In genomic region chr7:66167773-66168367, GRCh38 we compare ENCODE assay signal across 12 cellular contexts. TPM values are rescaled to one million over a fixed set of nuclear protein-coding genes. Genes with fewer than 3 reads are reported as not detected.
DNase-seq lines count a peak whose midpoint lies in the region; ATAC-seq, FAIRE-seq and TF ChIP-seq lines count a peak whose summit lies in the region.
"Had no signal": no experiment of that assay in that cellular context is flagged by ENCODE, and none has a peak within 500 bp of the region (broad histone marks: within the 10 kb centered on the region; RNA-seq: fewer than 3 reads in every experiment).

No MANE protein-coding gene starts in this region.

- H4K12ac ChIP-seq in trophoblast cell (ENCODE audit: low read depth, low read length): no peak overlapping the region

- DNase-seq in DMS 273 (lab: John Stamatoyannopoulos, UW; ENCODE audit: unreplicated experiment): peak; percentile 37
- DNase-seq in DMS 273 treated with DMSO at 0.1 percent for 48 hours (lab: John Stamatoyannopoulos, UW): no peak
- DNase-seq in NCI-H2227 treated with DMSO at 0.1 percent for 48 hours (lab: John Stamatoyannopoulos, UW): peak; percentile 43
- DNase-seq in K562 (ENCODE audit: extremely low read depth in 1 of 4, low spot score in 3 of 4): no peak
- peak; percentile 43 to 93 for DNase-seq in trophoblast cell
- DNase-seq: heart left ventricle, MV-4-11, sigmoid colon had no signal

- H3K79me1 ChIP-seq in trophoblast cell (ENCODE audit: low read length): no peaks in the 10 kb centered on the region

- FAIRE-seq in K562 (lab: Jason Lieb, UNC): peak; percentile 23

- no peak overlapping the region for H2BK5ac ChIP-seq in trophoblast cell (ENCODE audit: low read depth, low read length, poor library complexity)

- H3K27me3 ChIP-seq in K562 (ENCODE audit: control insufficient read depth in 2 of 2, insufficient read depth in 2 of 2, low read length in 2 of 2) (peaks cover 2 to 11% of the 10 kb centered on the region in 2 experiments; a peak in 2 of 5 replicates), trophoblast cell (ENCODE audit: insufficient read depth, low read length) (no peaks in the 10 kb centered on the region)
- H3K27me3 ChIP-seq: heart left ventricle, sigmoid colon had no signal

- in situ Hi-C loops in K562 (cut with MboI): no loop called here

- no peak overlapping the region for H3K27ac ChIP-seq in K562 (ENCODE audit: extremely low read depth, low read depth, low read length)
- H3K27ac ChIP-seq in trophoblast cell (ENCODE audit: low read depth, low read length): no peak overlapping the region
- H3K27ac ChIP-seq: 22Rv1, heart left ventricle, sigmoid colon had no signal

- H4K8ac ChIP-seq in trophoblast cell (ENCODE audit: low read depth, low read length): no peak overlapping the region

- H2AFZ ChIP-seq in K562 (ENCODE audit: low read depth, low read length): no peak overlapping the region
- no peak overlapping the region for H2AFZ ChIP-seq in trophoblast cell (ENCODE audit: insufficient read depth, low read length, poor library complexity)

- TF ChIP-seq CTCF in K562 (IDR thresholded peaks at IDR 0.05 in 2 of 3, conservative IDR thresholded peaks at IDR 0.05 in 1 of 3; ENCODE audit: insufficient read depth in 2 of 3, low read depth in 1 of 3, low read length in 3 of 3): no peak

- CTCF ChIA-PET in K562 (lab: Yijun Ruan, JAX; ENCODE audit: low intra/inter-chr PET ratio): no interaction called here

- WGBS in K562 (ENCODE audit: insufficient coverage, low coverage, missing lambda C conversion rate): 15% methylated on average over 7 of the region's 7 CpGs
- WGBS in trophoblast cell (ENCODE audit: extremely low coverage, insufficient coverage, insufficient read length): no CpG with 5 or more reads among the region's 7 CpGs

- H3K79me2 ChIP-seq in K562 (ENCODE audit: control insufficient read depth, insufficient read depth, low read length) (no peaks in the 10 kb centered on the region), trophoblast cell (ENCODE audit: control insufficient read depth, insufficient read depth, low read length, poor library complexity) (no peaks in the 10 kb centered on the region)

- no TSS peak for BruUV-seq in K562 (replicated peaks; lab: Mats Ljungman, UMichigan)

- H3K9me3 ChIP-seq in K562 (replicated peaks; ENCODE audit: control insufficient read depth, insufficient read depth, low read depth, low read length) (no peaks in the 10 kb centered on the region), trophoblast cell (ENCODE audit: insufficient read depth, low read depth, low read length) (no peaks in the 10 kb centered on the region)
- H3K9me3 ChIP-seq: heart left ventricle, sigmoid colon had no signal

- no peak overlapping the region for H2BK12ac ChIP-seq in trophoblast cell (ENCODE audit: low read length)

- no peak overlapping the region for H3K18ac ChIP-seq in trophoblast cell (ENCODE audit: low read length)

- no peaks in the 10 kb centered on the region for H4K20me1 ChIP-seq in K562 (replicated peaks; ENCODE audit: control insufficient read depth, insufficient read depth, low read length)

- TF ChIP-seq POLR2A in K562 (conservative IDR thresholded peaks at IDR 0.05) (no peak), GM18505 (IDR thresholded peaks at IDR 0.05; ENCODE audit: borderline replicate concordance, extremely low read depth, insufficient read depth, insufficient read length) (no peak)

- H2BK120ac ChIP-seq in trophoblast cell (ENCODE audit: insufficient read depth, low read length, poor library complexity): no peak overlapping the region

- no peak overlapping the region for H3K4ac ChIP-seq in trophoblast cell (ENCODE audit: low read depth, low read length)

- H3K4me3 ChIP-seq in K562: no peak overlapping the region
- no peak overlapping the region for H3K4me3 ChIP-seq in trophoblast cell (ENCODE audit: low read depth, low read length)
- H3K4me3 ChIP-seq: heart left ventricle, sigmoid colon had no signal

- H3K36me3 ChIP-seq in K562 (ENCODE audit: control insufficient read depth, insufficient read depth, low read length): no peaks in the 10 kb centered on the region
- H3K36me3 ChIP-seq in trophoblast cell (ENCODE audit: control insufficient read depth in 1 of 2, insufficient read depth in 2 of 2, low read length in 2 of 2): no peaks in the 10 kb centered on the region
- H3K36me3 ChIP-seq: heart left ventricle, sigmoid colon had no signal

- TF ChIP-seq RAD21 in K562 (CRISPR knock-in tag; conservative IDR thresholded peaks at IDR 0.05 in 1 of 2, IDR thresholded peaks at IDR 0.05 in 1 of 2): no peak

- ATAC-seq in K562: no peak
- no peak for ATAC-seq in GM18873 (IDR thresholded peaks at IDR 0.05; ENCODE audit: low FRiP score, unreplicated experiment)
- no peak for ATAC-seq in GM18505 (IDR thresholded peaks at IDR 0.05; ENCODE audit: unreplicated experiment)
- ATAC-seq in GM21723 (IDR thresholded peaks at IDR 0.05; ENCODE audit: unreplicated experiment): no peak
- ATAC-seq: heart left ventricle had no signal

- H3K4me1 ChIP-seq in K562 (replicated peaks in 1 of 2; ENCODE audit: control insufficient read depth in 2 of 2, insufficient read depth in 2 of 2, low read length in 2 of 2): no peaks in the 10 kb centered on the region
- H3K4me1 ChIP-seq in trophoblast cell (ENCODE audit: control insufficient read depth in 1 of 2, insufficient read depth in 2 of 2, low read length in 2 of 2): no peaks in the 10 kb centered on the region
- H3K4me1 ChIP-seq: sigmoid colon had no signal

- H3K4me2 ChIP-seq in K562 (ENCODE audit: insufficient read depth, low read length) (no peak overlapping the region), trophoblast cell (ENCODE audit: low read length) (no peak overlapping the region)

- H3K23ac ChIP-seq in trophoblast cell (ENCODE audit: low read length): no peak overlapping the region

- intact Hi-C loops in K562 (cut with micrococcal nuclease): no loop called here

- H3K14ac ChIP-seq in trophoblast cell (ENCODE audit: low read length): no peak overlapping the region

- no peak overlapping the region for H2AK5ac ChIP-seq in trophoblast cell (ENCODE audit: low read length)

- H3K9ac ChIP-seq in K562 (ENCODE audit: insufficient read depth in 1 of 2, low read depth in 2 of 2, low read length in 2 of 2) (no peak overlapping the region), trophoblast cell (ENCODE audit: low read length) (no peak overlapping the region)

- no peak overlapping the region for H4K91ac ChIP-seq in trophoblast cell (ENCODE audit: low read depth, low read length)

- TF ChIP-seq EP300 in K562 (IDR thresholded peaks at IDR 0.05; ENCODE audit: low read length): no peak

- H3K9me1 ChIP-seq in K562 (ENCODE audit: control insufficient read depth, insufficient read depth, low read length): no peaks in the 10 kb centered on the region

- POLR2A ChIA-PET in K562 (lab: Yijun Ruan, JAX): no interaction called here

TF ChIP-seq in K562, 482 proteins besides CTCF, POLR2A, EP300 and RAD21 (continues in another document):
- TF ChIP-seq NFE2 (IDR thresholded peaks at IDR 0.05; ENCODE audit: low read depth) (0 out of 2 replicates have a peak, but pooled peaks have one; percentile 6), ELK3 (CRISPR knock-in tag; IDR thresholded peaks at IDR 0.05) (no peak)

RNA-seq across cellular contexts. Expression of gene TPST1, which starts 37.3 kb away (rescaled TPM):
- total RNA-seq in K562 (2011; cell fraction: chromatin; rRNA removed; ENCODE audit: low replicate concordance): 14.2 and 17.0 TPM in 2 replicates
- total RNA-seq in K562 (2011; cell fraction: nucleolus; rRNA removed): 6.0 and 9.9 TPM in 2 replicates
- 10.0 and 11.1 TPM in 2 replicates for total RNA-seq in K562 (2011; cell fraction: nucleoplasm; rRNA removed)
- total RNA-seq in K562 (2014; rRNA removed) (0.41 and 0.49 TPM in 2 replicates), K562 (2014; rRNA removed; fragmentation: Illumina TruSeq; extraction: Trizol) (0.65 and 1.0 TPM in 2 replicates), K562 (2015; rRNA removed; fragmentation: Illumina TruSeq; extraction: Trizol) (0.34 and 0.43 TPM in 2 replicates), K562 (2021) (0.53 and 1.0 TPM in 2 replicates)
- polyA plus RNA-seq in K562 (2011; rRNA removed) (1.5 and 2.2 TPM in 2 replicates), K562 (2014; fragmentation: Illumina TruSeq; extraction: Trizol) (0.58 and 0.76 TPM in 2 replicates), K562 (2014; fragmentation: Nextera tagmentation; extraction: Ambion mirVana) (under 1 TPM; 0.15 to 0.30 TPM), K562 (2014; rRNA removed) (1.2 and 2.8 TPM in 2 replicates)
- 0.43 and 0.63 TPM in 2 replicates for polyA plus RNA-seq in K562 (2011; cell fraction: cytosol; rRNA removed)
- 0.70 and 1.3 TPM in 2 replicates for polyA plus RNA-seq in K562 (2011; cell fraction: nucleus; rRNA removed)
- polyA plus RNA-seq in K562 (2012): 0.35 and 0.58 TPM in 2 replicates
- 3.7 and 4.8 TPM in 2 replicates for polyA minus RNA-seq in K562 (2011; rRNA and poly(A)+ RNA removed)
- 1.0 and 1.9 TPM in 2 replicates for polyA minus RNA-seq in K562 (2011; cell fraction: cytosol; rRNA and poly(A)+ RNA removed)
- 1.9 and 5.9 TPM in 2 replicates for polyA minus RNA-seq in K562 (2011; cell fraction: nucleus; rRNA and poly(A)+ RNA removed)
- 19.3 and 20.4 TPM in 2 replicates for polyA plus RNA-seq in trophoblast cell (2013)

RNA-seq across cellular contexts. Expression of gene CRCP, which starts 53.2 kb away (rescaled TPM):
- total RNA-seq in K562 (2011; cell fraction: chromatin; rRNA removed; ENCODE audit: low replicate concordance): 53.3 and 55.2 TPM in 2 replicates
- total RNA-seq in K562 (2011; cell fraction: nucleolus; rRNA removed): 32.0 and 38.2 TPM in 2 replicates
- 41.5 and 59.3 TPM in 2 replicates for total RNA-seq in K562 (2011; cell fraction: nucleoplasm; rRNA removed)
- total RNA-seq in K562 (2014; rRNA removed): 46.7 and 51.4 TPM in 2 replicates
- total RNA-seq in K562 (2014; rRNA removed; fragmentation: Illumina TruSeq; extraction: Trizol): 43.0 and 44.2 TPM in 2 replicates
- 51.9 and 55.0 TPM in 2 replicates for total RNA-seq in K562 (2015; rRNA removed; fragmentation: Illumina TruSeq; extraction: Trizol)
- total RNA-seq in K562 (2021): 43.0 and 43.4 TPM in 2 replicates
- 28.6 and 41.0 TPM in 2 replicates for polyA plus RNA-seq in K562 (2011; rRNA removed)
- 25.7 and 28.0 TPM in 2 replicates for polyA plus RNA-seq in K562 (2011; cell fraction: cytosol; rRNA removed)
- 13.5 and 15.3 TPM in 2 replicates for polyA plus RNA-seq in K562 (2011; cell fraction: nucleus; rRNA removed)
- polyA plus RNA-seq in K562 (2012): 33.7 and 63.4 TPM in 2 replicates
- polyA plus RNA-seq in K562 (2014; fragmentation: Illumina TruSeq; extraction: Trizol): 45.3 and 58.3 TPM in 2 replicates
- 10 to 100 TPM; 22.1 to 26.1 TPM for polyA plus RNA-seq in K562 (2014; fragmentation: Nextera tagmentation; extraction: Ambion mirVana)
- polyA plus RNA-seq in K562 (2014; rRNA removed): 46.1 and 51.2 TPM in 2 replicates
- 45.3 and 57.0 TPM in 2 replicates for polyA minus RNA-seq in K562 (2011; rRNA and poly(A)+ RNA removed)
- 35.5 and 37.0 TPM in 2 replicates for polyA minus RNA-seq in K562 (2011; cell fraction: cytosol; rRNA and poly(A)+ RNA removed)
- polyA minus RNA-seq in K562 (2011; cell fraction: nucleus; rRNA and poly(A)+ RNA removed): 11.7 and 15.6 TPM in 2 replicates
- 12.0 and 12.2 TPM in 2 replicates for polyA plus RNA-seq in trophoblast cell (2013)

Comparison
In these comparisons a context has a peak if more than half of its experiments do, and no peak if none do; other contexts are left out.
1. DNase-seq: peak in DMS 273 (single experiment), NCI-H2227 treated with DMSO at 0.1 percent for 48 hours (single experiment) and trophoblast cell (2 of 2); none in DMS 273 treated with DMSO at 0.1 percent for 48 hours (single experiment) and K562 (0 of 4).